ENCODE assay signal across 15 cellular contexts in the genomic region with DNA sequence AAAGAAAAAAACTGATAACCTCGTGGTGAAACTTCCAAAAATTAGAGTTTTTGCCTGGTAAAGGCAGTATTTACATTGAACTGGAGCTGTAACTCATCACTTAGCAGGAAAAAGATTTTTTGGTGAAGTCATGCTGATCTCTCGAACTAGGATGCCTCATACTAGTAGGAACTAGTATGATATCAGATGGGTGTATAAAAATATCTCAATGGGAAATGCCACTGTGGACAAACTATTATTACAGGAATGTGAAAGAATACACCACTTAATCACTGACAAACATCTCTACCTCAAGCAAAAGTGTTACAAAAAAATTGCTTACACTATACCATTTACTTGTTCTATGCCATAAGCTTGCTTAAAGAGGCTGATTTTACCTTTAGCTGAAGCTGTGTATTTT. TPM values are rescaled to one million over a fixed set of nuclear protein-coding genes. Genes with fewer than 3 reads are reported as not detected.
DNase-seq lines count a peak whose midpoint lies in the region; ATAC-seq, FAIRE-seq and TF ChIP-seq lines count a peak whose summit lies in the region.
"Had no signal": no experiment of that assay in that cellular context is flagged by ENCODE, and none has a peak within 500 bp of the region (broad histone marks: within the 10 kb centered on the region; RNA-seq: fewer than 3 reads in every experiment).

No MANE protein-coding gene starts in this region.

- H3K36me3 ChIP-seq in ACC112 (ENCODE audit: insufficient read depth, low read length) (no peaks in the 10 kb centered on the region), Karpas-422 (ENCODE audit: insufficient read depth, low read length) (no peaks in the 10 kb centered on the region), brain microvascular endothelial cell (replicated peaks) (no peaks in the 10 kb centered on the region), small intestine (ENCODE audit: control insufficient read depth in 2 of 2, insufficient read depth in 2 of 2, low read length in 2 of 2) (no peaks in the 10 kb centered on the region)

- no peak overlapping the region for H3K9ac ChIP-seq in Karpas-422 (ENCODE audit: low read length)

- TF ChIP-seq CTCF in brain microvascular endothelial cell (IDR thresholded peaks at IDR 0.05; ENCODE audit: low read depth, low read length, missing control alignments), result no peak

- H3K79me2 ChIP-seq in ACC112 (ENCODE audit: control insufficient read depth, insufficient read depth, low read length, unreplicated experiment), result no peaks in the 10 kb centered on the region
- H3K79me2 ChIP-seq in Karpas-422 (ENCODE audit: low read length), result peaks cover 77% of the 10 kb centered on the region

- DNase-seq in Karpas-422, result no peak
- DNase-seq in brain microvascular endothelial cell, result peak; percentile 62
- peak; percentile 60 to 79 for DNase-seq in lung microvascular endothelial cell (ENCODE audit: low read depth in 2 of 2)
- no peak for DNase-seq in small intestine
- DNase-seq in DMS79 treated with DMSO at 0.1 percent for 48 hours (lab: John Stamatoyannopoulos, UW), result no peak
- DNase-seq in activated CD4-positive, alpha-beta T cell treated with anti-CD3 and anti-CD28 coated beads, Interleukin-2, amount 50 U/mL, for 1 hour, result no peak
- DNase-seq: activated CD4-positive, CD25-positive, alpha-beta regulatory T cell treated with anti-CD3 and anti-CD28 coated beads, Interleukin-2, amount 50 U/mL, for 72 hours; left ventricle myocardium superior; naive thymus-derived CD8-positive, alpha-beta T cell; NCI-H748 treated with DMSO at 0.1 percent for 48 hours; retina had no signal

- no peaks in the 10 kb centered on the region for H3K9me2 ChIP-seq in Karpas-422 (replicated peaks; ENCODE audit: insufficient read depth, low read length)

- H3K9me3 ChIP-seq in Karpas-422 (ENCODE audit: low read length), result no peaks in the 10 kb centered on the region
- no peaks in the 10 kb centered on the region for H3K9me3 ChIP-seq in small intestine (ENCODE audit: control insufficient read depth, low read depth)

- ATAC-seq in HG03460 (IDR thresholded peaks at IDR 0.05; ENCODE audit: unreplicated experiment), result no peak
- ATAC-seq: left ventricle myocardium superior; naive thymus-derived CD8-positive, alpha-beta T cell had no signal

- FAIRE-seq in small intestine (lab: Jason Lieb, UNC), result no peak
- FAIRE-seq: colon, RCC 7860 had no signal

- H4K20me1 ChIP-seq in Karpas-422 (ENCODE audit: insufficient read depth, low read depth, low read length), result no peaks in the 10 kb centered on the region

- H3K27me3 ChIP-seq in ACC112 (ENCODE audit: insufficient read depth, low read length) (no peaks in the 10 kb centered on the region), Karpas-422 (ENCODE audit: low read length) (no peaks in the 10 kb centered on the region), brain microvascular endothelial cell (replicated peaks) (no peaks in the 10 kb centered on the region), small intestine (ENCODE audit: control insufficient read depth in 2 of 2, insufficient read depth in 2 of 2, low read length in 2 of 2) (no peaks in the 10 kb centered on the region)

- peak overlapping the region; percentile 43 for H3K4me2 ChIP-seq in Karpas-422 (ENCODE audit: low read depth, low read length, poor library complexity, severe bottlenecking)

- 75 to 86% (median 78%) methylated on average over 2 of the region's 2 CpGs for WGBS in small intestine, 3 donors

- H3K27ac ChIP-seq in ACC112 (ENCODE audit: low read depth, low read length), result peak overlapping the region; percentile 21; the same call in 1 of the 2 replicates
- H3K27ac ChIP-seq in Karpas-422 (ENCODE audit: low read length), result peak overlapping the region; percentile 42; the same call in 1 of the 2 replicates
- peak overlapping the region; percentile 68 for H3K27ac ChIP-seq in brain microvascular endothelial cell
- H3K27ac ChIP-seq in small intestine (ENCODE audit: low read depth in 1 of 2, low read length in 1 of 2), result no peak overlapping the region

- H3K4me3 ChIP-seq in ACC112 (ENCODE audit: low read depth, low read length) (no peak overlapping the region), Karpas-422 (ENCODE audit: low read length) (no peak overlapping the region), brain microvascular endothelial cell (ENCODE audit: low read depth, low read length) (no peak overlapping the region), small intestine (ENCODE audit: low read depth in 1 of 2, low read length in 2 of 2) (no peak overlapping the region)

- in situ Hi-C loops in brain microvascular endothelial cell (cut with HindIII; ENCODE audit: low pct_ligation_motif_present, low sequenced_read_pairs), result no loop called here

- no peak overlapping the region for H2AFZ ChIP-seq in ACC112 (ENCODE audit: low read length, unreplicated experiment)
- H2AFZ ChIP-seq in Karpas-422 (ENCODE audit: low read length), result no peak overlapping the region

- H3K4me1 ChIP-seq in ACC112 (ENCODE audit: control insufficient read depth, insufficient read depth, low read length, unreplicated experiment) (peaks cover 17% of the 10 kb centered on the region), Karpas-422 (ENCODE audit: low read length) (peaks cover 62% of the 10 kb centered on the region), small intestine (ENCODE audit: control insufficient read depth in 2 of 2, insufficient read depth in 1 of 2, low read depth in 1 of 2, low read length in 1 of 2) (no peaks in the 10 kb centered on the region)

RNA-seq across cellular contexts. Expression of gene RFX3, which starts 28.4 kb away (rescaled TPM):
- 24.3 and 31.2 TPM in 2 replicates for total RNA-seq in Karpas-422 (2014; rRNA removed; shearing (Covaris generic); ENCODE audit: low replicate concordance)
- total RNA-seq in lung microvascular endothelial cell, result 3.2 and 4.1 TPM in 2 replicates
- 1 to 10 TPM in 1 of 3 donors, under 1 TPM in 2; 0.27 to 1.9 (median 0.67) TPM for polyA plus RNA-seq in small intestine

Comparison
In these comparisons a context has a peak if more than half of its experiments do, and no peak if none do; other contexts are left out.
1. H3K27ac ChIP-seq: peak in ACC112 (single experiment), Karpas-422 (single experiment) and brain microvascular endothelial cell (single experiment); none in small intestine (0 of 2).
2. DNase-seq: peak in brain microvascular endothelial cell (single experiment) and lung microvascular endothelial cell (2 of 2); none in Karpas-422 (single experiment), small intestine (single experiment), DMS79 treated with DMSO at 0.1 percent for 48 hours (single experiment) and activated CD4-positive, alpha-beta T cell treated with anti-CD3 and anti-CD28 coated beads, Interleukin-2, amount 50 U/mL, for 1 hour (single experiment).